In genomic region chr2:25041307-25041927, GRCh38 we compare ENCODE assay signal across 8 cellular contexts. TPM values are rescaled to one million over a fixed set of nuclear protein-coding genes. Genes with fewer than 3 reads are reported as not detected.
DNase-seq lines count a peak whose midpoint lies in the region; ATAC-seq and TF ChIP-seq lines count a peak whose summit lies in the region.

No MANE protein-coding gene starts in this region.

- no peaks in the 10 kb centered on the region for H3K9me2 ChIP-seq in neural cell (ENCODE audit: insufficient read depth, low read length)

- H3K9ac ChIP-seq in neural cell (ENCODE audit: low read length): peak overlapping the region; percentile 67

- H3K36me3 Mint-ChIP-seq in activated naive CD4-positive, alpha-beta T cell treated with anti-CD3 and anti-CD28 coated beads for 36 hours (ENCODE audit: low read depth): no peaks in the 10 kb centered on the region

- peak overlapping the region; percentile 51 for H2AFZ ChIP-seq in neural cell (ENCODE audit: low read depth, low read length)

- H3K27me3 ChIP-seq in neural cell (ENCODE audit: insufficient read depth, low read depth, low read length): no peaks in the 10 kb centered on the region

- H3K27ac Mint-ChIP-seq in activated naive CD4-positive, alpha-beta T cell treated with anti-CD3 and anti-CD28 coated beads for 36 hours: no peak overlapping the region

- DNase-seq in GM03348 (ENCODE audit: low spot score): peak; percentile 65
- DNase-seq in NCI-H345 (lab: John Stamatoyannopoulos, UW): peak; percentile 93
- peak; percentile 45 for DNase-seq in activated naive CD4-positive, alpha-beta T cell treated with anti-CD3 and anti-CD28 coated beads for 36 hours
- peak; percentile 46 for DNase-seq in foreskin melanocyte

- H3K79me2 ChIP-seq in neural cell (replicated peaks; ENCODE audit: insufficient read depth, low read length): peaks cover 19% of the 10 kb centered on the region

- no peak for TF ChIP-seq EP300 in neural cell (conservative IDR thresholded peaks at IDR 0.05; ENCODE audit: poor library complexity, severe bottlenecking)

- TF ChIP-seq RAD21 in neural cell (conservative IDR thresholded peaks at IDR 0.05): peak; percentile 57

- no peaks in the 10 kb centered on the region for H4K20me1 ChIP-seq in neural cell (ENCODE audit: insufficient read depth)

- peak; percentile 0 for ATAC-seq in HG03095 (IDR thresholded peaks at IDR 0.05; ENCODE audit: unreplicated experiment)
- no peak for ATAC-seq in HG02610 (IDR thresholded peaks at IDR 0.05; ENCODE audit: unreplicated experiment)
- no peak for ATAC-seq in GM21390 (IDR thresholded peaks at IDR 0.05; ENCODE audit: unreplicated experiment)

- H3K4me2 ChIP-seq in neural cell (ENCODE audit: low read length): peak overlapping the region; percentile 31

- peaks cover 29% of the 10 kb centered on the region for H3K4me1 Mint-ChIP-seq in activated naive CD4-positive, alpha-beta T cell treated with anti-CD3 and anti-CD28 coated beads for 36 hours (ENCODE audit: low read depth)

- H3K27ac ChIP-seq in neural cell (ENCODE audit: low read length): peak overlapping the region; percentile 65

- H3F3A ChIP-seq in neural cell (ENCODE audit: insufficient read depth, low read length, poor library complexity, severe bottlenecking): peaks cover 5% of the 10 kb centered on the region

- H3K36me3 ChIP-seq in neural cell (ENCODE audit: insufficient read depth, low read length): no peaks in the 10 kb centered on the region

- H3K9me3 ChIP-seq in neural cell (ENCODE audit: low read length): no peaks in the 10 kb centered on the region

- H3K4me3 Mint-ChIP-seq in activated naive CD4-positive, alpha-beta T cell treated with anti-CD3 and anti-CD28 coated beads for 36 hours: peak overlapping the region; percentile 63

- intact Hi-C loops in activated naive CD4-positive, alpha-beta T cell treated with anti-CD3 and anti-CD28 coated beads for 36 hours (cut with micrococcal nuclease): loop anchor here (1.0 to 10.0 kb wide), 5 partner anchors 88 to 1114 kb away; partner anchors contain the start of genes ATAD2B and SF3B6

- H3K4me3 ChIP-seq in neural cell (ENCODE audit: low read length): peak overlapping the region; percentile 90

- CTCF ChIA-PET in activated naive CD4-positive, alpha-beta T cell treated with anti-CD3 and anti-CD28 coated beads for 36 hours (lab: Charles Lee): interaction anchor here (0.5 to 1.1 kb wide), 3 partner anchors 30 to 84 kb away, joined by 5 to 8 read pairs (median 6); no protein-coding TSS in a partner anchor

- peaks cover 33% of the 10 kb centered on the region for H3K27me3 Mint-ChIP-seq in activated naive CD4-positive, alpha-beta T cell treated with anti-CD3 and anti-CD28 coated beads for 36 hours (ENCODE audit: low read depth)

- H3K9me3 Mint-ChIP-seq in activated naive CD4-positive, alpha-beta T cell treated with anti-CD3 and anti-CD28 coated beads for 36 hours: no peaks in the 10 kb centered on the region

- peak; percentile 71 for TF ChIP-seq CTCF in neural cell (IDR thresholded peaks at IDR 0.05; ENCODE audit: poor library complexity, severe bottlenecking)

TF ChIP-seq in neural cell, 6 proteins besides CTCF, POLR2A, EP300 and RAD21:
- TF ChIP-seq SMC3 (conservative IDR thresholded peaks at IDR 0.05; ENCODE audit: poor library complexity): peak; percentile 57
- no peak for TF ChIP-seq TAF1 (IDR thresholded peaks at IDR 0.05; ENCODE audit: low read depth)

RNA-seq across cellular contexts. Expression of gene EFR3B, which starts 0.5 kb away (rescaled TPM):
- total RNA-seq in activated naive CD4-positive, alpha-beta T cell treated with anti-CD3 and anti-CD28 coated beads for 36 hours: under 1 TPM; 0.41 to 0.42 TPM
- polyA plus RNA-seq in neural cell: 29.3 and 30.6 TPM in 2 replicates
- polyA minus RNA-seq in neural cell: 81.6 and 88.8 TPM in 2 replicates
